7 cellular contexts compared by ENCODE assay signal in the genomic region with DNA sequence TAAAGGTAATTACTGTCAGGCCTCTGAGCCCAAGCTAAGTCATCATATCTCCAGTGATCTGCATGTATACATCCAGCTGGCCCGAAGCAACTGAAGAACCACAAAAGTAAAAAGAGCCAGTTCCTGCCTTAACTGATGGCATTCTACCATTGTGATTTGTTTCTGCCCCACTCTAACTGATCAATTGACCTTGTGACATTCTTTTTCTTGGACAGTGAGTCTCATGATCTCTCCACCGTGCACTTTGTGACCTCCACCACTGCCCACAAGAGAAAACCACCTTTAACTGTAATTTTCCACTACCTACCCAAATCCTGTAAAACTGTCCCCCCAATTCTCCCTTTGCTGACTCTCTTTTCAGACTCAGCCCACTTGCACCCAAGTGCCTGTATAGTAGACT. TPM values are rescaled to one million over a fixed set of nuclear protein-coding genes. Genes with fewer than 3 reads are reported as not detected.
"Had no signal": no experiment of that assay in that cellular context is flagged by ENCODE, and none has a peak within 500 bp of the region (broad histone marks: within the 10 kb centered on the region; RNA-seq: fewer than 3 reads in every experiment).

No MANE protein-coding gene starts in this region.

- H3K27ac ChIP-seq: KMS-11 had no signal

- H3K4me2 ChIP-seq: GM23338, KMS-11 had no signal

- DNase-seq: H7, KBM-7 had no signal

- H3K9ac ChIP-seq: KMS-11 had no signal

- FAIRE-seq: HTR-8/SVneo had no signal

- H3K36me3 ChIP-seq: HAP-1 had no signal

- H3K9me3 ChIP-seq: HAP-1 had no signal

- ATAC-seq: GM23338 had no signal

- H3K4me3 ChIP-seq: GM23338, HAP-1 had no signal

RNA-seq across cellular contexts. Expression of gene CXCL17, which starts 17.2 kb away (rescaled TPM):
- total RNA-seq: GM23338, H4, H7 had no signal
